Comparison of ENCODE assay signal across 29 cellular contexts in genomic region chrX:47607091-47607490, GRCh38. TPM values are rescaled to one million over a fixed set of nuclear protein-coding genes. Genes with fewer than 3 reads are reported as not detected.
DNase-seq lines count a peak whose midpoint lies in the region; ATAC-seq, FAIRE-seq and TF ChIP-seq lines count a peak whose summit lies in the region.
"Had no signal": no experiment of that assay in that cellular context is flagged by ENCODE, and none has a peak within 500 bp of the region (broad histone marks: within the 10 kb centered on the region; RNA-seq: fewer than 3 reads in every experiment).

No MANE protein-coding gene starts in this region.

- H3K9me3 Mint-ChIP-seq in GM23338 (no peaks in the 10 kb centered on the region), osteocyte (ENCODE audit: unreplicated experiment) (no peaks in the 10 kb centered on the region)
- H3K9me3 Mint-ChIP-seq: CD8-positive, alpha-beta T cell had no signal

- H3K9me3 ChIP-seq in adipocyte (ENCODE audit: control insufficient read depth, low read length): peaks cover 13% of the 10 kb centered on the region
- H3K9me3 ChIP-seq: Caco-2, SJCRH30 had no signal

- H3K27ac ChIP-seq in GM23338 (ENCODE audit: low read depth): 0 out of 2 replicates have a peak overlapping the region, but pooled peaks have one; percentile 14
- H3K27ac ChIP-seq: PC-9, SJCRH30 had no signal

- no peak overlapping the region for H2AFZ ChIP-seq in GM23338
- H2AFZ ChIP-seq: PC-9 had no signal

- no peak overlapping the region for H3K27ac Mint-ChIP-seq in GM23338
- H3K27ac Mint-ChIP-seq in osteocyte (ENCODE audit: unreplicated experiment): no peak overlapping the region
- H3K27ac Mint-ChIP-seq: CD8-positive, alpha-beta T cell had no signal

- H3K4me3 Mint-ChIP-seq in GM23338 (no peak overlapping the region), osteocyte (ENCODE audit: unreplicated experiment) (no peak overlapping the region)
- H3K4me3 Mint-ChIP-seq: CD8-positive, alpha-beta T cell had no signal

- ATAC-seq in GM23338 (no peak), HG03108 (IDR thresholded peaks at IDR 0.05; ENCODE audit: unreplicated experiment) (no peak)
- ATAC-seq: CD8-positive, alpha-beta T cell; Right ventricle myocardium inferior had no signal

- FAIRE-seq in HTR-8/SVneo (lab: Jason Lieb, UNC): no peak
- FAIRE-seq: A204.1, GM19239 had no signal

- H3K9me2 ChIP-seq in GM23338 (ENCODE audit: insufficient read depth): no peaks in the 10 kb centered on the region

- H3K79me2 ChIP-seq in GM23338 (replicated peaks; ENCODE audit: insufficient read depth): no peaks in the 10 kb centered on the region

- H3K27me3 Mint-ChIP-seq in GM23338 (ENCODE audit: insufficient read depth, low read depth, poor library complexity) (peaks cover 4% of the 10 kb centered on the region), osteocyte (ENCODE audit: unreplicated experiment) (no peaks in the 10 kb centered on the region)

- H3K36me3 ChIP-seq in GM23338 (ENCODE audit: insufficient read depth): no peaks in the 10 kb centered on the region
- H3K36me3 ChIP-seq in adipocyte (ENCODE audit: control insufficient read depth, insufficient read depth, low read length, severe bottlenecking): no peaks in the 10 kb centered on the region
- H3K36me3 ChIP-seq: SJCRH30 had no signal

- H3F3A ChIP-seq in GM23338 (replicated peaks; ENCODE audit: low read depth): no peaks in the 10 kb centered on the region

- TF ChIP-seq CTCF in GM23338 (conservative IDR thresholded peaks at IDR 0.05; ENCODE audit: low read depth in 2 of 2) (no peak), fibroblast of mammary gland (conservative IDR thresholded peaks at IDR 0.05; ENCODE audit: control insufficient read depth, insufficient read depth, low read depth, low read length) (no peak), osteocyte (IDR thresholded peaks at IDR 0.05) (no peak)

- no peaks in the 10 kb centered on the region for H4K20me1 ChIP-seq in GM23338 (replicated peaks; ENCODE audit: insufficient read depth)

- H3K4me1 Mint-ChIP-seq in GM23338 (peaks cover 17% of the 10 kb centered on the region), osteocyte (ENCODE audit: unreplicated experiment) (peaks cover 2% of the 10 kb centered on the region)

- no peak overlapping the region for H3K4me2 ChIP-seq in GM23338
- H3K4me2 ChIP-seq: PC-9 had no signal

- H3K36me3 Mint-ChIP-seq in GM23338 (ENCODE audit: low read depth) (peaks cover 13% of the 10 kb centered on the region; the same call in 2 of the 3 replicates), osteocyte (ENCODE audit: unreplicated experiment) (no peaks in the 10 kb centered on the region)
- H3K36me3 Mint-ChIP-seq: CD8-positive, alpha-beta T cell had no signal

- H3K4me1 ChIP-seq in GM23338 (ENCODE audit: insufficient read depth) (no peaks in the 10 kb centered on the region), adipocyte (ENCODE audit: control insufficient read depth, insufficient read depth, low read length) (peaks cover 2% of the 10 kb centered on the region)
- H3K4me1 ChIP-seq: Caco-2, SJCRH30 had no signal

- H3K9ac ChIP-seq in adipocyte (ENCODE audit: low read length): no peak overlapping the region

- no peak overlapping the region for H3K4me3 ChIP-seq in GM23338
- no peak overlapping the region for H3K4me3 ChIP-seq in adipocyte (ENCODE audit: low read length)
- H3K4me3 ChIP-seq in fibroblast of mammary gland (ENCODE audit: control insufficient read depth, low read depth, low read length): no peak overlapping the region
- H3K4me3 ChIP-seq: PC-9, SJCRH30 had no signal

- H3K27me3 ChIP-seq in GM23338 (ENCODE audit: insufficient read depth) (no peaks in the 10 kb centered on the region), adipocyte (replicated peaks; ENCODE audit: control insufficient read depth, insufficient read depth, low read length) (peaks cover 31% of the 10 kb centered on the region)
- H3K27me3 ChIP-seq: SJCRH30 had no signal

- no peak for DNase-seq in GM23338 (ENCODE audit: low spot score)
- peak; percentile 63 for DNase-seq in adipocyte (ENCODE audit: low read depth)
- peak; percentile 52 for DNase-seq in fibroblast of mammary gland (ENCODE audit: low read depth)
- DNase-seq in osteocyte (ENCODE audit: extremely low spot score, unreplicated experiment): peak; percentile 10
- DNase-seq in HTR-8/SVneo (ENCODE audit: insufficient read length, low spot score): no peak
- DNase-seq in DMS53 (lab: John Stamatoyannopoulos, UW): no peak
- no peak for DNase-seq in LoVo (ENCODE audit: low spot score)
- DNase-seq: C1 segment of cervical spinal cord; Caco-2; DMS79; GF-D8; IMR-90; KG1; NCI-H1048; NCI-H1417; NCI-H1694; NCI-H2029 treated with DMSO at 0.1 percent for 48 hours; NCI-H446 treated with DMSO at 0.1 percent for 48 hours; NCI-H526; NCI-H82; NK-92 treated with Interleukin-12 subunit alpha and Interleukin-12 subunit beta, amount 100 ng/mL, for 24 hours; PC-9; SJCRH30 had no signal

TF ChIP-seq in GM23338, 12 proteins besides CTCF, POLR2A, EP300 and RAD21 (continues in another document):
- no peak for TF ChIP-seq ZNF331 (CRISPR knock-in tag; IDR thresholded peaks at IDR 0.05; ENCODE audit: low read depth)
- TF ChIP-seq ZNF462 (CRISPR knock-in tag; IDR thresholded peaks at IDR 0.05): no peak
- no peak for TF ChIP-seq POLR2AphosphoS5 (IDR thresholded peaks at IDR 0.05; ENCODE audit: low read depth)
- no peak for TF ChIP-seq ZNF114 (CRISPR knock-in tag; IDR thresholded peaks at IDR 0.05)

RNA-seq across cellular contexts. Expression of gene SYN1, which starts 12.6 kb away (rescaled TPM):
- total RNA-seq in GM23338 (2014; rRNA removed; shearing (Covaris generic)): 4.7 and 6.7 TPM in 2 replicates
- 3.6 and 7.1 TPM in 2 replicates for polyA plus RNA-seq in GM23338 (2016; fragmentation: Nextera tagmentation; extraction: Ambion mirVana)
- total RNA-seq in osteocyte: 0.71 and 1.9 TPM in 2 replicates
- total RNA-seq: Caco-2, H4, PC-9 had no signal

RNA-seq across cellular contexts. Expression of gene CFP, which starts 22.6 kb away (rescaled TPM):
- total RNA-seq in GM23338 (2014; rRNA removed; shearing (Covaris generic)): 1.9 and 2.2 TPM in 2 replicates
- polyA plus RNA-seq in GM23338 (2016; fragmentation: Nextera tagmentation; extraction: Ambion mirVana): 1.8 and 2.1 TPM in 2 replicates
- total RNA-seq in osteocyte: 0.57 and 0.97 TPM in 2 replicates
- total RNA-seq: H4 had no signal

RNA-seq across cellular contexts. Expression of gene TIMP1, which starts 24.9 kb away (rescaled TPM):
- 39.0 and 42.5 TPM in 2 replicates for total RNA-seq in GM23338 (2014; rRNA removed; shearing (Covaris generic))
- polyA plus RNA-seq in GM23338 (2016; fragmentation: Nextera tagmentation; extraction: Ambion mirVana): 117 and 121 TPM in 2 replicates
- 403 and 405 TPM in 2 replicates for total RNA-seq in osteocyte

RNA-seq across cellular contexts. Expression of gene ELK1, which starts 43.3 kb away (rescaled TPM):
- 24.4 and 39.5 TPM in 2 replicates for total RNA-seq in GM23338 (2014; rRNA removed; shearing (Covaris generic))
- 17.9 and 19.2 TPM in 2 replicates for polyA plus RNA-seq in GM23338 (2016; fragmentation: Nextera tagmentation; extraction: Ambion mirVana)
- 40.9 and 41.5 TPM in 2 replicates for total RNA-seq in osteocyte

RNA-seq across cellular contexts. Expression of gene ARAF, which starts 46.1 kb away (rescaled TPM):
- total RNA-seq in GM23338 (2014; rRNA removed; shearing (Covaris generic)): 18.0 and 28.2 TPM in 2 replicates
- 35.9 and 43.9 TPM in 2 replicates for polyA plus RNA-seq in GM23338 (2016; fragmentation: Nextera tagmentation; extraction: Ambion mirVana)
- 66.8 and 73.9 TPM in 2 replicates for total RNA-seq in osteocyte

Comparison
In these comparisons a context has a peak if more than half of its experiments do, and no peak if none do; other contexts are left out.
1. DNase-seq: peak in adipocyte (single experiment), fibroblast of mammary gland (single experiment) and osteocyte (single experiment); none in GM23338 (single experiment), HTR-8/SVneo (single experiment), DMS53 (single experiment) and LoVo (single experiment).